Comparison of ENCODE assay signal across 13 cellular contexts in the genomic region with DNA sequence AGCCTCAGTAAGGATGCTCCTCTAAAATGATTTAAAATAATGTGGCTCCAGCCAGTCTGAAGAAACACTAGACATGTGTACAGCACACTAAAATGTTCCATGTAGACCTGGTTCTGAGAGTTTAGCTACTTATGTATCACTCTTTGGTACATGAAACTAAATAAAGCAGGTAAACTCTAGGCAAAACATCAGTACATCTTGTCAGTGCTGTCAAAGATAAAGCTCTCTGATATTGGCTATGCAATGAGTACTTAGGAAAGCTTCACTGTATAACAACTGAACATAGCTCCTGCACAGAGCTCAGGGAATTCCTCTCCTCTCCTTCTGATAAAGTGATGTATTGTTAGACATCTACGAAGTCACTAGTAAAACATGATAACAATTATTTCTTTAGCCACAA. TPM values are rescaled to one million over a fixed set of nuclear protein-coding genes. Genes with fewer than 3 reads are reported as not detected.
DNase-seq lines count a peak whose midpoint lies in the region; ATAC-seq and TF ChIP-seq lines count a peak whose summit lies in the region.
"Had no signal": no experiment of that assay in that cellular context is flagged by ENCODE, and none has a peak within 500 bp of the region (broad histone marks: within the 10 kb centered on the region; RNA-seq: fewer than 3 reads in every experiment).

No MANE protein-coding gene starts in this region.

- no peaks in the 10 kb centered on the region for H3K9me2 ChIP-seq in hepatocyte (replicated peaks; ENCODE audit: insufficient read depth)

- H3K4me1 ChIP-seq in hepatocyte (ENCODE audit: insufficient read depth) (peaks cover 10% of the 10 kb centered on the region), upper lobe of right lung (no peaks in the 10 kb centered on the region), esophagus squamous epithelium (peaks cover 0 to 11% (median 0%) of the 10 kb centered on the region in 3 donors)

- no peak overlapping the region for H2AFZ ChIP-seq in hepatocyte
- H2AFZ ChIP-seq: GM23338 had no signal

- H3K4me3 ChIP-seq in hepatocyte = no peak overlapping the region
- peak overlapping the region; percentile 42 for H3K4me3 ChIP-seq in upper lobe of right lung
- H3K4me3 ChIP-seq in esophagus squamous epithelium = no peak overlapping the region
- H3K4me3 ChIP-seq: GM23338 had no signal

- 52% methylated on average over 1 of the region's 1 CpG for WGBS in hepatocyte (ENCODE audit: low lambda C conversion rate, missing lambda C conversion rate)
- WGBS in esophagus squamous epithelium, 2 donors = 50 to 85% methylated on average over 1 of the region's 1 CpG

- CTCF ChIA-PET in activated naive CD4-positive, alpha-beta T cell treated with anti-CD3 and anti-CD28 coated beads, Interleukin-2, amount 10 ng/mL, durations not matched to agents 7 days and 5 days (lab: Charles Lee) = interaction anchor here (1.0 to 2.0 kb wide), 4 partner anchors 11 to 502 kb away, joined by 3 to 7 read pairs (median 4); no protein-coding TSS in a partner anchor
- CTCF ChIA-PET in HEK293T (lab: Yijun Ruan, JAX) = no interaction called here

- peak overlapping the region; percentile 95 for H3K27ac Mint-ChIP-seq in activated naive CD4-positive, alpha-beta T cell treated with anti-CD3 and anti-CD28 coated beads, Interleukin-2, amount 10 ng/mL, durations not matched to agents 7 days and 5 days
- peak overlapping the region; percentile 61 for H3K27ac Mint-ChIP-seq in T-helper 17 cell
- H3K27ac Mint-ChIP-seq: B cell, GM23338 had no signal

- no peak for TF ChIP-seq POLR2A in esophagus squamous epithelium (IDR thresholded peaks at IDR 0.05)

- peak overlapping the region; percentile 99 for H3K4me3 Mint-ChIP-seq in activated naive CD4-positive, alpha-beta T cell treated with anti-CD3 and anti-CD28 coated beads, Interleukin-2, amount 10 ng/mL, durations not matched to agents 7 days and 5 days
- peak overlapping the region; percentile 31 for H3K4me3 Mint-ChIP-seq in T-helper 17 cell
- H3K4me3 Mint-ChIP-seq: B cell, GM23338 had no signal

- no peak for TF ChIP-seq CTCF in hepatocyte (IDR thresholded peaks at IDR 0.05; ENCODE audit: poor library complexity)
- no peak for TF ChIP-seq CTCF in upper lobe of right lung (IDR thresholded peaks at IDR 0.05)
- no peak for TF ChIP-seq CTCF in esophagus squamous epithelium (IDR thresholded peaks at IDR 0.05)

- ATAC-seq in T-helper 17 cell = no peak
- ATAC-seq in upper lobe of right lung = no peak
- ATAC-seq: GM23338, HepG2 had no signal

- no peaks in the 10 kb centered on the region for H4K20me1 ChIP-seq in hepatocyte (ENCODE audit: insufficient read depth, poor library complexity, severe bottlenecking)

- H3K27me3 Mint-ChIP-seq in activated naive CD4-positive, alpha-beta T cell treated with anti-CD3 and anti-CD28 coated beads, Interleukin-2, amount 10 ng/mL, durations not matched to agents 7 days and 5 days = peaks cover 3% of the 10 kb centered on the region
- H3K27me3 Mint-ChIP-seq in T-helper 17 cell = no peaks in the 10 kb centered on the region
- H3K27me3 Mint-ChIP-seq: B cell had no signal

- H3K36me3 Mint-ChIP-seq in activated naive CD4-positive, alpha-beta T cell treated with anti-CD3 and anti-CD28 coated beads, Interleukin-2, amount 10 ng/mL, durations not matched to agents 7 days and 5 days = peaks cover 76% of the 10 kb centered on the region
- no peaks in the 10 kb centered on the region for H3K36me3 Mint-ChIP-seq in T-helper 17 cell (ENCODE audit: low read depth)

- intact Hi-C loops in upper lobe of right lung (cut with DNase I) (no loop called here), esophagus squamous epithelium (cut with DNase I) (loop anchor here (5.0 kb wide), 1 partner anchor 393 kb away; no protein-coding TSS in a partner anchor)

- no peaks in the 10 kb centered on the region for H3K9me3 ChIP-seq in T-helper 17 cell (ENCODE audit: control insufficient read depth, low read length, poor library complexity, severe bottlenecking)
- no peaks in the 10 kb centered on the region for H3K9me3 ChIP-seq in hepatocyte (ENCODE audit: low read depth)
- H3K9me3 ChIP-seq in upper lobe of right lung = no peaks in the 10 kb centered on the region
- H3K9me3 ChIP-seq in esophagus squamous epithelium = no peaks in the 10 kb centered on the region

- H3K27me3 ChIP-seq in hepatocyte = no peaks in the 10 kb centered on the region
- H3K27me3 ChIP-seq in upper lobe of right lung = no peaks in the 10 kb centered on the region
- H3K27me3 ChIP-seq in esophagus squamous epithelium = no peaks in the 10 kb centered on the region

- DNase-seq in activated naive CD4-positive, alpha-beta T cell treated with anti-CD3 and anti-CD28 coated beads, Interleukin-2, amount 10 ng/mL, durations not matched to agents 7 days and 5 days = no peak
- no peak for DNase-seq in activated naive CD4-positive, alpha-beta T cell (lab: John Stamatoyannopoulos, UW)
- DNase-seq in T-helper 17 cell (no peak), hepatocyte (ENCODE audit: low spot score) (no peak), upper lobe of right lung (no peak), esophagus squamous epithelium (lab: John Stamatoyannopoulos, UW) (no peak), HEK293T (ENCODE audit: extremely low spot score) (no peak)
- DNase-seq: central memory CD4-positive, alpha-beta T cell; OCI-M1; substantia nigra had no signal

- no peaks in the 10 kb centered on the region for H3K9me3 Mint-ChIP-seq in activated naive CD4-positive, alpha-beta T cell treated with anti-CD3 and anti-CD28 coated beads, Interleukin-2, amount 10 ng/mL, durations not matched to agents 7 days and 5 days
- H3K9me3 Mint-ChIP-seq: GM23338 had no signal

- H3K79me2 ChIP-seq in hepatocyte = no peaks in the 10 kb centered on the region

- H3K4me1 Mint-ChIP-seq in activated naive CD4-positive, alpha-beta T cell treated with anti-CD3 and anti-CD28 coated beads, Interleukin-2, amount 10 ng/mL, durations not matched to agents 7 days and 5 days = peaks cover 48% of the 10 kb centered on the region
- H3K4me1 Mint-ChIP-seq in T-helper 17 cell = peaks cover 15% of the 10 kb centered on the region

- peak overlapping the region; percentile 66 for H3K4me2 ChIP-seq in hepatocyte
- H3K4me2 ChIP-seq: GM23338 had no signal

- H3K36me3 ChIP-seq in hepatocyte (replicated peaks; ENCODE audit: insufficient read depth, low read depth) (no peaks in the 10 kb centered on the region), upper lobe of right lung (no peaks in the 10 kb centered on the region), esophagus squamous epithelium (no peaks in the 10 kb centered on the region)

- POLR2A ChIA-PET in HEK293T (lab: Yijun Ruan, JAX) = no interaction called here

- H3K27ac ChIP-seq in hepatocyte (no peak overlapping the region), upper lobe of right lung (no peak overlapping the region), esophagus squamous epithelium (no peak overlapping the region)

TF ChIP-seq in HEK293T, 16 proteins besides CTCF, POLR2A, EP300 and RAD21:
- TF ChIP-seq HDGF (IDR thresholded peaks at IDR 0.05; ENCODE audit: borderline replicate concordance) = no peak
- TF ChIP-seq NFRKB (IDR thresholded peaks at IDR 0.05) = no peak
- no peak for TF ChIP-seq TARDBP (IDR thresholded peaks at IDR 0.05)
- TF ChIP-seq SP1 (IDR thresholded peaks at IDR 0.05) = no peak
- no peak for TF ChIP-seq L3MBTL2 (conservative IDR thresholded peaks at IDR 0.05)
- no peak for TF ChIP-seq ZNF384 (IDR thresholded peaks at IDR 0.05)
- TF ChIP-seq ELF4 (IDR thresholded peaks at IDR 0.05) = no peak
- TF ChIP-seq LEF1 (IDR thresholded peaks at IDR 0.05; ENCODE audit: borderline replicate concordance) = no peak
- no peak for TF ChIP-seq FOXA1 (IDR thresholded peaks at IDR 0.05)
- no peak for TF ChIP-seq PKNOX1 (IDR thresholded peaks at IDR 0.05)
- TF ChIP-seq BHLHE40 (IDR thresholded peaks at IDR 0.05; ENCODE audit: borderline replicate concordance) = no peak
- no peak for TF ChIP-seq ARNT (IDR thresholded peaks at IDR 0.05)
- no peak for TF ChIP-seq FOXK2 (IDR thresholded peaks at IDR 0.05)
- no peak for TF ChIP-seq SUZ12 (IDR thresholded peaks at IDR 0.05)

RNA-seq across cellular contexts. Expression of gene LRRN3, which starts 3.5 kb away (rescaled TPM):
- total RNA-seq in T-helper 17 cell (10 to 100 TPM in 1 of 2 donors, 1 to 10 TPM in 1; 1.9 to 16.0 TPM), hepatocyte (6.8 and 8.1 TPM in 2 replicates), upper lobe of right lung (8.9 TPM), esophagus squamous epithelium (1 to 10 TPM in 1 of 4 donors, under 1 TPM in 1, not detected in 2; 0.23 to 1.7 TPM)
- 3.4 and 3.7 TPM in 2 replicates for polyA plus RNA-seq in hepatocyte
- total RNA-seq: GM23338 had no signal
- polyA plus RNA-seq: HepG2 had no signal
